In the genomic region with DNA sequence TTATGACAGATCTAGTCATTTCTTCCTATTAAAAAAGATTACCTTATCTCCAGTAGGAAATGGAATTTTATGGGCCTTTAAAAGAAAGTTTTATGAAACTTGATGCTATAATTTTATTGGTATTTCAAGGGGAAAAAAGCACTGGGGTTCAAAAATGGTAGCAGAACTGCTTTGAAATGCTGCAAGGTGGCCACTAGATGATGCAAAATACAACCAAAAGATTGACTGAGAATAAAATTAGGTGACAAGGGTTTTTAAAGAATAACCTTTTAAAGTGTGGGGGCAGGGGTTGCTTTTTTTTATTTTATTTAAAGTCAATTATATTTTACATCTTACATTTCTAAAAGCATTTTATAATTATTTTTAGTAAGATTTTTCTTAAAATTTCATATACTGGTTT, we compare ENCODE assay signal across 10 cellular contexts.
DNase-seq lines count a peak whose midpoint lies in the region; ATAC-seq and TF ChIP-seq lines count a peak whose summit lies in the region.
"Had no signal": no experiment of that assay in that cellular context is flagged by ENCODE, and none has a peak within 500 bp of the region (broad histone marks: within the 10 kb centered on the region; RNA-seq: fewer than 3 reads in every experiment).

No MANE protein-coding gene starts in this region.

- no peak for ATAC-seq in mucosa of descending colon
- ATAC-seq in HG02973 (IDR thresholded peaks at IDR 0.05; ENCODE audit: unreplicated experiment): no peak

- in situ Hi-C loops in mammary epithelial cell (cut with MboI; ENCODE audit: low sequenced_read_pairs in 2 of 2): loop anchor here (10.0 to 25.0 kb wide), 3 partner anchors 132 to 234 kb away; no protein-coding TSS in a partner anchor

- no peaks in the 10 kb centered on the region for H3K4me1 ChIP-seq in mammary epithelial cell (ENCODE audit: insufficient read depth, low read length)
- H3K4me1 ChIP-seq in mucosa of descending colon (ENCODE audit: low read depth): no peaks in the 10 kb centered on the region

- CTCF ChIA-PET in BJ (lab: Yijun Ruan, JAX) (interaction anchor here (1.1 to 1.7 kb wide), 2 partner anchors 12 to 13 kb away, joined by 5 to 7 read pairs; no protein-coding TSS in a partner anchor), mammary epithelial cell (lab: Charles Lee; ENCODE audit: low non-redundant PET) (no interaction called here)

- intact Hi-C loops in mammary epithelial cell (cut with micrococcal nuclease): loop anchor here (1.0 to 5.0 kb wide), 2 partner anchors 129 to 249 kb away; no protein-coding TSS in a partner anchor
- intact Hi-C loops in mucosa of descending colon (cut with DNase I, micrococcal nuclease): loop anchor here (5.0 to 10.0 kb wide), 2 partner anchors 132 to 249 kb away; no protein-coding TSS in a partner anchor

- H3K27ac ChIP-seq in mammary epithelial cell (ENCODE audit: insufficient read depth, low read depth, low read length): no peak overlapping the region

- POLR2A ChIA-PET in BJ (lab: Charles Lee): no interaction called here

- no peak overlapping the region for H3K9ac ChIP-seq in mammary epithelial cell (ENCODE audit: insufficient read depth, low read length)

- H3K4me2 ChIP-seq in mammary epithelial cell (ENCODE audit: insufficient read depth, low read depth, low read length): no peak overlapping the region

- DNase-seq in BJ (ENCODE audit: low read depth): no peak
- DNase-seq in HCEC 1CT: peak; percentile 26
- DNase-seq in mammary epithelial cell: no peak
- no peak for DNase-seq in mucosa of descending colon
- DNase-seq in NCI-H146 treated with DMSO at 0.1 percent for 48 hours (lab: John Stamatoyannopoulos, UW; ENCODE audit: unreplicated experiment): no peak
- DNase-seq in NCI-H1105 treated with DMSO at 0.1 percent for 48 hours (lab: John Stamatoyannopoulos, UW): no peak
- DNase-seq in activated gamma-delta T cell treated with Interleukin-2 at 50 U/mL for 16 hours: no peak
- DNase-seq: activated effector memory CD4-positive, alpha-beta T cell treated with anti-CD3 and anti-CD28 coated beads, Interleukin-2, amount 50 U/mL, for 16 hours; NCI-H2029 had no signal

- no TSS peak for BruUV-seq in mammary epithelial cell (replicated peaks; lab: Mats Ljungman, UMichigan)

- H2AFZ ChIP-seq in mammary epithelial cell (ENCODE audit: low read depth, low read length): no peak overlapping the region

- dilution Hi-C loops in mammary epithelial cell (cut with HindIII; ENCODE audit: low sequenced_read_pairs): no loop called here

- TF ChIP-seq CTCF in BJ (IDR thresholded peaks at IDR 0.05; ENCODE audit: insufficient read depth, low read depth, low read length): peak; percentile 46
- peak; percentile 22 to 57 for TF ChIP-seq CTCF in mammary epithelial cell (conservative IDR thresholded peaks at IDR 0.05 in 1 of 2, IDR thresholded peaks at IDR 0.05 in 1 of 2; ENCODE audit: extremely low read depth in 1 of 2, insufficient read depth in 1 of 2, low read depth in 1 of 2, low read length in 2 of 2)
- TF ChIP-seq CTCF in mucosa of descending colon (IDR thresholded peaks at IDR 0.05): peak; percentile 39

- H3K9me3 ChIP-seq in mammary epithelial cell (replicated peaks; ENCODE audit: insufficient read depth, low read length): no peaks in the 10 kb centered on the region
- H3K9me3 ChIP-seq in mucosa of descending colon: no peaks in the 10 kb centered on the region

- no peak overlapping the region for H3K4me3 ChIP-seq in BJ (ENCODE audit: low read depth, low read length)
- no peak overlapping the region for H3K4me3 ChIP-seq in mammary epithelial cell (replicated peaks in 1 of 3; ENCODE audit: insufficient read depth in 1 of 3, low read depth in 2 of 3, low read length in 3 of 3)
- no peak overlapping the region for H3K4me3 ChIP-seq in mucosa of descending colon

- H3K27me3 ChIP-seq in BJ (ENCODE audit: control insufficient read depth, insufficient read depth, low read length): no peaks in the 10 kb centered on the region
- no peaks in the 10 kb centered on the region for H3K27me3 ChIP-seq in mammary epithelial cell (ENCODE audit: insufficient read depth, low read length)

- H3K36me3 ChIP-seq in BJ (ENCODE audit: control insufficient read depth, insufficient read depth, low read length): no peaks in the 10 kb centered on the region; the same call in 1 of the 2 replicates
- H3K36me3 ChIP-seq in mammary epithelial cell (ENCODE audit: insufficient read depth, low read length): peaks cover 29% of the 10 kb centered on the region
- no peaks in the 10 kb centered on the region for H3K36me3 ChIP-seq in mucosa of descending colon (ENCODE audit: low read depth)

- H3K79me2 ChIP-seq in mammary epithelial cell (ENCODE audit: insufficient read depth, low read length): no peaks in the 10 kb centered on the region

- H4K20me1 ChIP-seq in mammary epithelial cell (ENCODE audit: insufficient read depth, low read length): no peaks in the 10 kb centered on the region
